ENCODE assay signal across 3 cellular contexts in genomic region chr2:22478329-22478728, GRCh38.
"Had no signal": no experiment of that assay in that cellular context is flagged by ENCODE, and none has a peak within 500 bp of the region (broad histone marks: within the 10 kb centered on the region; RNA-seq: fewer than 3 reads in every experiment).

No MANE protein-coding gene starts in this region.

- DNase-seq: GDM1, GF-D8 had no signal

- ATAC-seq: GM12878 had no signal

- H3K4me3 ChIP-seq: GM12878 had no signal
